Comparison of ENCODE assay signal across 1 cellular context in the genomic region with DNA sequence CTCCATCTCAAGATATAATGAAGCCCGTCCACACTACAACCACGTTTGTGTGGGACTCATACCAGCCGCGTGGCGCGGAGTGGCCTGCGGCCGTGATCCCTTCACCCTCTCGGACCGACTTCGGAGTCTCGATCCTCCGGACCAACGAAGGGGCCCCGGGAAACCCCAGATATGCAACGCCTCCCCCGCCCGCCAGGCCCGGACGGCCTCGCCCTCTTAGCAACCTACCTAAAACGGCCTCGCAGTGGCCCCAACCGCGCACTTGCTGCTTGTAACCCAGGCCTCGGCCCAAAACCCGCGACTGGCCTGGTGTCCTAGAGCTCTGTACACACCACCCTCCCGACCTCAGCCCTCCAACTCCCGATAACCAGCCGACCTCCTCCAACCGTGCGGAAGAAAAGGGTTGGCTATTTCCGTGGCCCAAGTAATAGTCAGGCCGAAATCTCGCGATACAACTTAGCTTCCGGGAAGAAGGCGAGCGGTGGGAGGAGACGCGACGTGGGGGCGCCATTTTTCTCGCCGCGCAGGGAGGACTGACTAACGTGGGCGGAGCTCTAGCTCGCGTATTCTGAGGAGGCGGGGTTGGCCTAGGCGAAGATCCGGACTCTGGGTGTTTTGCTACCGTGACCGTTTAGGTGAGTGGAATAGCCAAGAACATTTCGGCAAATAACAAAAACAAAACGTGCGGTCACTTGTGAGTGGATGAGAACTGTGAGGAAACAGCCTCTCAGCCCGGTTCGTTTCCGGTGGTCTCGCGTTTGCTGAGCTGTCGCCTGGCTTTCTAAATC.
TF ChIP-seq lines count a peak whose summit lies in the region.

A gene (plus strand): TSS at position 579 of the 788 bp plus-strand sequence. CDS start 5,722 bp downstream, outside the sequence.
A gene with protein sequence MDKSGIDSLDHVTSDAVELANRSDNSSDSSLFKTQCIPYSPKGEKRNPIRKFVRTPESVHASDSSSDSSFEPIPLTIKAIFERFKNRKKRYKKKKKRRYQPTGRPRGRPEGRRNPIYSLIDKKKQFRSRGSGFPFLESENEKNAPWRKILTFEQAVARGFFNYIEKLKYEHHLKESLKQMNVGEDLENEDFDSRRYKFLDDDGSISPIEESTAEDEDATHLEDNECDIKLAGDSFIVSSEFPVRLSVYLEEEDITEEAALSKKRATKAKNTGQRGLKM (minus strand): TSS at position 402 of the 788 bp plus-strand sequence. CDS start 2,191 bp downstream, outside the sequence.

TF ChIP-seq in HCT116, 20 proteins besides CTCF, POLR2A, EP300 and RAD21 (continued from another document):
- TF ChIP-seq, protein P1, sequence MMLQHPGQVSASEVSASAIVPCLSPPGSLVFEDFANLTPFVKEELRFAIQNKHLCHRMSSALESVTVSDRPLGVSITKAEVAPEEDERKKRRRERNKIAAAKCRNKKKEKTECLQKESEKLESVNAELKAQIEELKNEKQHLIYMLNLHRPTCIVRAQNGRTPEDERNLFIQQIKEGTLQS (IDR thresholded peaks at IDR 0.05): no peak
- TF ChIP-seq SP1 (IDR thresholded peaks at IDR 0.05; ENCODE audit: low read depth) (peak; percentile 65), POLR2AphosphoS5 (IDR thresholded peaks at IDR 0.05; ENCODE audit: low read depth, low read length) (peak; percentile 99), ZFX (IDR thresholded peaks at IDR 0.05) (peak; percentile 89), EGR1 (IDR thresholded peaks at IDR 0.05; ENCODE audit: low read depth) (peak; percentile 88), CEBPB (IDR thresholded peaks at IDR 0.05; ENCODE audit: low read depth) (no peak), CBX3 (IDR thresholded peaks at IDR 0.05; ENCODE audit: low read depth) (peak; percentile 81; the same call in 1 of the 2 replicates), EZH2phosphoT487 (IDR thresholded peaks at IDR 0.05; ENCODE audit: borderline replicate concordance) (no peak), JUND (IDR thresholded peaks at IDR 0.05) (no peak), EZH2 (IDR thresholded peaks at IDR 0.05) (no peak), FOSL1 (IDR thresholded peaks at IDR 0.05; ENCODE audit: low read depth) (no peak; the same call in 1 of the 2 replicates), ELF1 (IDR thresholded peaks at IDR 0.05; ENCODE audit: borderline replicate concordance, low read depth) (peak; percentile 86), SRF (IDR thresholded peaks at IDR 0.05; ENCODE audit: low read depth) (no peak), TCF7L2 (IDR thresholded peaks at IDR 0.05; ENCODE audit: borderline replicate concordance, extremely low read depth, insufficient read depth, insufficient read length) (no peak), YY1 (IDR thresholded peaks at IDR 0.05; ENCODE audit: extremely low read depth, insufficient replicate concordance, low read depth, low read length) (peak; percentile 95)
- TF ChIP-seq, protein P2, sequence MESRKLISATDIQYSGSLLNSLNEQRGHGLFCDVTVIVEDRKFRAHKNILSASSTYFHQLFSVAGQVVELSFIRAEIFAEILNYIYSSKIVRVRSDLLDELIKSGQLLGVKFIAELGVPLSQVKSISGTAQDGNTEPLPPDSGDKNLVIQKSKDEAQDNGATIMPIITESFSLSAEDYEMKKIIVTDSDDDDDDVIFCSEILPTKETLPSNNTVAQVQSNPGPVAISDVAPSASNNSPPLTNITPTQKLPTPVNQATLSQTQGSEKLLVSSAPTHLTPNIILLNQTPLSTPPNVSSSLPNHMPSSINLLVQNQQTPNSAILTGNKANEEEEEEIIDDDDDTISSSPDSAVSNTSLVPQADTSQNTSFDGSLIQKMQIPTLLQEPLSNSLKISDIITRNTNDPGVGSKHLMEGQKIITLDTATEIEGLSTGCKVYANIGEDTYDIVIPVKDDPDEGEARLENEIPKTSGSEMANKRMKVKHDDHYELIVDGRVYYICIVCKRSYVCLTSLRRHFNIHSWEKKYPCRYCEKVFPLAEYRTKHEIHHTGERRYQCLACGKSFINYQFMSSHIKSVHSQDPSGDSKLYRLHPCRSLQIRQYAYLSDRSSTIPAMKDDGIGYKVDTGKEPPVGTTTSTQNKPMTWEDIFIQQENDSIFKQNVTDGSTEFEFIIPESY (IDR thresholded peaks at IDR 0.05; ENCODE audit: extremely low read depth, insufficient replicate concordance, low read length): peak; percentile 96
- TF ChIP-seq, protein P3, sequence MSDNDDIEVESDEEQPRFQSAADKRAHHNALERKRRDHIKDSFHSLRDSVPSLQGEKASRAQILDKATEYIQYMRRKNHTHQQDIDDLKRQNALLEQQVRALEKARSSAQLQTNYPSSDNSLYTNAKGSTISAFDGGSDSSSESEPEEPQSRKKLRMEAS (IDR thresholded peaks at IDR 0.05): peak; percentile 48
